In the genomic region with DNA sequence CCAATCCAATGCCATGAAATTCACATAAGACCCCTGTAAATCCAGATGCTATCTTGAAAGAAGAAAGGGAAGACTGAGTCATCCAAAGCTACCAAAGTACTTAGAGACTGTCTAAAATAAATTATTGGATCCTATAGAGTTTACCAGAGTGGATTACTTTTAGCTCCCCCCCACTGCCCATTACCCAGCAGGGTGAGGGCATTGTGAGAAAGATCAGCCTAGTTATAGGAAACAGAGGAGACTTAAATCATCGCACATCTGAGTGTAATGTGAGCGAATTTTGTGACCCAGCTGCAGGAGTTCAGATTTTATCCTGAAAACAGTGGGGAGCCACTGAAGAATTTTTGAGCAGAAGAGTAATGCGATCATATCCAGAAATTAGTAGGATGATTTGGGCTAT, we compare ENCODE assay signal across 14 cellular contexts. TPM values are rescaled to one million over a fixed set of nuclear protein-coding genes. Genes with fewer than 3 reads are reported as not detected.
DNase-seq lines count a peak whose midpoint lies in the region; ATAC-seq and TF ChIP-seq lines count a peak whose summit lies in the region.
"Had no signal": no experiment of that assay in that cellular context is flagged by ENCODE, and none has a peak within 500 bp of the region (broad histone marks: within the 10 kb centered on the region; RNA-seq: fewer than 3 reads in every experiment).

No MANE protein-coding gene starts in this region.

- H3K4me1 Mint-ChIP-seq in CD8-positive, alpha-beta T cell (ENCODE audit: low read depth): peaks cover 4% of the 10 kb centered on the region
- peaks cover 12% of the 10 kb centered on the region for H3K4me1 Mint-ChIP-seq in activated T-helper 17 cell treated with anti-CD3 and anti-CD28 coated beads, Interleukin-2, amount 50 U/mL, for 72 hours

- no peak overlapping the region for H3K27ac ChIP-seq in CD8-positive, alpha-beta T cell (ENCODE audit: low read depth, low read length)
- H3K27ac ChIP-seq in sigmoid colon: no peak overlapping the region
- no peak overlapping the region for H3K27ac ChIP-seq in SJCRH30
- H3K27ac ChIP-seq: A549, GM23248 had no signal

- WGBS in sigmoid colon, 2 donors: 86 to 94% methylated on average over 3 of the region's 3 CpGs

- H3K36me3 ChIP-seq in CD8-positive, alpha-beta T cell (ENCODE audit: insufficient read depth, low read length): no peaks in the 10 kb centered on the region
- no peaks in the 10 kb centered on the region for H3K36me3 ChIP-seq in sigmoid colon
- H3K36me3 ChIP-seq in SJCRH30: no peaks in the 10 kb centered on the region

- H3K27me3 Mint-ChIP-seq in CD8-positive, alpha-beta T cell (ENCODE audit: low read depth): peaks cover 6% of the 10 kb centered on the region
- peaks cover 9% of the 10 kb centered on the region for H3K27me3 Mint-ChIP-seq in activated T-helper 17 cell treated with anti-CD3 and anti-CD28 coated beads, Interleukin-2, amount 50 U/mL, for 72 hours

- DNase-seq in cardiac septum (ENCODE audit: low spot score) (peak; percentile 9), Right ventricle myocardium inferior (ENCODE audit: missing footprints) (no peak), sigmoid colon (peak; percentile 9), SJCRH30 (no peak), pons (ENCODE audit: low spot score) (no peak)
- DNase-seq in CD8-positive, alpha-beta T cell: no peak
- DNase-seq: Calu3, DMS 273 treated with DMSO at 0.1 percent for 48 hours, DMS79, GM23248 had no signal

- no peak for TF ChIP-seq CTCF in CD8-positive, alpha-beta T cell (IDR thresholded peaks at IDR 0.05)
- no peak for TF ChIP-seq CTCF in sigmoid colon (IDR thresholded peaks at IDR 0.05)

- POLR2A ChIA-PET in CD8-positive, alpha-beta T cell (lab: Charles Lee): no interaction called here

- CTCF ChIA-PET in CD8-positive, alpha-beta T cell (lab: Charles Lee): interaction anchor here (0.7 to 1.4 kb wide), 6 partner anchors 12 to 120 kb away, joined by 3 to 4 read pairs (median 4); no protein-coding TSS in a partner anchor

- H3K9me3 ChIP-seq in CD8-positive, alpha-beta T cell (ENCODE audit: low read length): no peaks in the 10 kb centered on the region
- H3K9me3 ChIP-seq in sigmoid colon: no peaks in the 10 kb centered on the region
- no peaks in the 10 kb centered on the region for H3K9me3 ChIP-seq in SJCRH30 (replicated peaks)
- H3K9me3 ChIP-seq: A549 had no signal

- no peak overlapping the region for H3K27ac Mint-ChIP-seq in CD8-positive, alpha-beta T cell
- H3K27ac Mint-ChIP-seq in activated T-helper 17 cell treated with anti-CD3 and anti-CD28 coated beads, Interleukin-2, amount 50 U/mL, for 72 hours: no peak overlapping the region

- H3K4me1 ChIP-seq in CD8-positive, alpha-beta T cell (ENCODE audit: insufficient read depth, low read length): peaks cover 9% of the 10 kb centered on the region
- peaks cover 0 to 13% (median 8%) of the 10 kb centered on the region in 4 donors for H3K4me1 ChIP-seq in sigmoid colon
- no peaks in the 10 kb centered on the region for H3K4me1 ChIP-seq in SJCRH30

- ATAC-seq in Right ventricle myocardium inferior: no peak
- ATAC-seq in CD8-positive, alpha-beta T cell: no peak
- ATAC-seq in activated T-helper 17 cell treated with anti-CD3 and anti-CD28 coated beads, Interleukin-2, amount 50 U/mL, for 72 hours (replicated peaks): no peak
- ATAC-seq: GM12878, HCT116 had no signal

- no peak for TF ChIP-seq POLR2A in sigmoid colon (IDR thresholded peaks at IDR 0.05)

- TF ChIP-seq EP300 in sigmoid colon (IDR thresholded peaks at IDR 0.05): no peak

- H3K9me3 Mint-ChIP-seq in CD8-positive, alpha-beta T cell: no peaks in the 10 kb centered on the region
- H3K9me3 Mint-ChIP-seq in activated T-helper 17 cell treated with anti-CD3 and anti-CD28 coated beads, Interleukin-2, amount 50 U/mL, for 72 hours: no peaks in the 10 kb centered on the region

- peak overlapping the region; percentile 71 for H3K4me3 Mint-ChIP-seq in CD8-positive, alpha-beta T cell
- peak overlapping the region; percentile 44 for H3K4me3 Mint-ChIP-seq in activated T-helper 17 cell treated with anti-CD3 and anti-CD28 coated beads, Interleukin-2, amount 50 U/mL, for 72 hours

- H3K4me3 ChIP-seq in CD8-positive, alpha-beta T cell (ENCODE audit: low read depth, low read length): no peak overlapping the region
- H3K4me3 ChIP-seq in sigmoid colon (no peak overlapping the region), SJCRH30 (no peak overlapping the region)
- H3K4me3 ChIP-seq: A549, GM12878, GM23248 had no signal

- H3K36me3 Mint-ChIP-seq in CD8-positive, alpha-beta T cell: no peaks in the 10 kb centered on the region
- no peaks in the 10 kb centered on the region for H3K36me3 Mint-ChIP-seq in activated T-helper 17 cell treated with anti-CD3 and anti-CD28 coated beads, Interleukin-2, amount 50 U/mL, for 72 hours (ENCODE audit: low read depth)

- H3K27me3 ChIP-seq in CD8-positive, alpha-beta T cell (ENCODE audit: insufficient read depth, low read length): no peaks in the 10 kb centered on the region
- H3K27me3 ChIP-seq in sigmoid colon: no peaks in the 10 kb centered on the region
- peaks cover 6% of the 10 kb centered on the region for H3K27me3 ChIP-seq in SJCRH30

- intact Hi-C loops in cardiac septum (cut with DNase I) (no loop called here), Right ventricle myocardium inferior (cut with DNase I) (no loop called here), sigmoid colon (cut with DNase I) (loop anchor here (5.0 kb wide), 2 partner anchors 68 to 197 kb away; a partner anchor contains a TSS)
- intact Hi-C loops in CD8-positive, alpha-beta T cell (cut with DNase I, micrococcal nuclease): loop anchor here (5.0 to 10.0 kb wide), 7 partner anchors 68 to 1290 kb away; a partner anchor contains a TSS

RNA-seq across cellular contexts. Expression of a gene that starts 1.6 kb away (rescaled TPM):
- total RNA-seq in cardiac septum (1.3 TPM), Right ventricle myocardium inferior (0.51 TPM), sigmoid colon (1 to 10 TPM in 1 of 4 donors, not detected in 3; 2.5 TPM)
- total RNA-seq in CD8-positive, alpha-beta T cell: not detected
- not detected for total RNA-seq in activated T-helper 17 cell treated with anti-CD3 and anti-CD28 coated beads, Interleukin-2, amount 50 U/mL, for 72 hours
- polyA plus RNA-seq in sigmoid colon: 1 to 10 TPM; 1.9 to 7.4 (median 6.0) TPM
- 0.25 TPM in 1 of 2 replicates, not detected in the other for total RNA-seq in SJCRH30 (2014; rRNA removed; shearing (Covaris generic))
- total RNA-seq: Calu3, GM12878, GM23248 had no signal
- polyA plus RNA-seq: GM12878, GM23248 had no signal

Comparison
In these comparisons a context has a peak if more than half of its experiments do, and no peak if none do; other contexts are left out.
1. DNase-seq: peak in cardiac septum (single experiment) and sigmoid colon (single experiment); none in Right ventricle myocardium inferior (single experiment), CD8-positive, alpha-beta T cell (0 of 7), SJCRH30 (0 of 2) and pons (single experiment).
2. intact Hi-C loops: an anchor here in CD8-positive, alpha-beta T cell (5.0 to 10.0 kb wide) and sigmoid colon (5.0 kb wide); none called in cardiac septum and Right ventricle myocardium inferior.